In the genomic region with DNA sequence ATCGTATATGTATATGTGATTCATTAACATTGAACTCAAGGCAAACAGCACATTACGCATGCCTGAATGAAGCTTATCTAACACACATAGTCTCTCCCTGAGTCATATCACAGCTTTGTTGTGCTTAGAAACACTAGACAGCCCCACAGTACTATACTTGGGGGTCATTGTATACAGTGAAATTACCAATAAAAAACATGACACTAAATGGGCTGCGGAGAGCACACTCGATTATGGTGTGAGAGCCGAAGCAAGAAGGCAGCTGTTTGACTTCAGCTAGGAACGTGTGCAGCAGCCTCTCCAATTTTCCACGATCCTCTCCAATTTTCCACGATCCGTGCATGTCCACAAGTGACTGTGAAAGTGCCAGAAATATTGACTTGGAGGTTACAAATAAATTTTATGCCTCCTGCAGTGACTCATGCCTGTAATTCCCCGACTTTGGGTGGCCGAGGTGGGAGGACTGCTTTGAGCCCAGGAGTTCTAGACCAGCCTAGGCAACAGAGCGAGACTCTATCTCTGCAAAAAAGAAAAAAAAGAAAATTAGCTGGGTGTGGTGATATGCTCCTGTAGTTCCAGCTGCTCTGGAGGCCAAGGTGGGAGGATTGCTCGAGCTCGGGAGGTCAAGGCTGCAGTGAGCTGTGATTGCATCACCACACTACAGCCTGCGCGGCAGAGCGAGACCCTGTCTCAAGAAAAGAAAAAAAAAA, we compare ENCODE assay signal across 10 cellular contexts.
DNase-seq lines count a peak whose midpoint lies in the region; ATAC-seq and TF ChIP-seq lines count a peak whose summit lies in the region.
"Had no signal": no experiment of that assay in that cellular context is flagged by ENCODE, and none has a peak within 500 bp of the region (broad histone marks: within the 10 kb centered on the region; RNA-seq: fewer than 3 reads in every experiment).

No MANE protein-coding gene starts in this region.

- WGBS in liver = 69% methylated on average over 17 of the region's 17 CpGs

- H3K4me3 ChIP-seq in left ventricle myocardium inferior (no peak overlapping the region), liver (ENCODE audit: low read depth in 1 of 3, low read length in 3 of 3) (no peak overlapping the region), uterus (no peak overlapping the region)

- no peak overlapping the region for H3K9ac ChIP-seq in liver (ENCODE audit: low read depth in 1 of 2, low read length in 2 of 2)

- H3K27ac Mint-ChIP-seq in chondrocyte (ENCODE audit: unreplicated experiment) = peak overlapping the region; percentile 71
- H3K27ac Mint-ChIP-seq in activated naive CD4-positive, alpha-beta T cell treated with anti-CD3 and anti-CD28 coated beads, Interleukin-2, amount 10 ng/mL, durations not matched to agents 7 days and 5 days = no peak overlapping the region
- H3K27ac Mint-ChIP-seq: activated naive CD8-positive, alpha-beta T cell treated with anti-CD3 and anti-CD28 coated beads, Interleukin-2, amount 10 ng/mL, durations not matched to agents 7 days and 5 days had no signal

- H3K27me3 ChIP-seq in left ventricle myocardium inferior (ENCODE audit: low read depth) = no peaks in the 10 kb centered on the region
- H3K27me3 ChIP-seq in liver (ENCODE audit: control insufficient read depth in 4 of 4, insufficient read depth in 4 of 4, low read length in 3 of 4) = no peaks in the 10 kb centered on the region
- no peaks in the 10 kb centered on the region for H3K27me3 ChIP-seq in uterus

- H3K27me3 Mint-ChIP-seq in chondrocyte (ENCODE audit: low read depth) = no peaks in the 10 kb centered on the region
- peaks cover 16% of the 10 kb centered on the region for H3K27me3 Mint-ChIP-seq in activated naive CD4-positive, alpha-beta T cell treated with anti-CD3 and anti-CD28 coated beads, Interleukin-2, amount 10 ng/mL, durations not matched to agents 7 days and 5 days

- intact Hi-C loops in Right ventricle myocardium inferior (cut with DNase I) (loop anchor here (5.0 kb wide), 1 partner anchor 103 kb away; the partner anchor contains the start of gene DAPK1), left ventricle myocardium inferior (cut with micrococcal nuclease) (no loop called here), uterus (cut with DNase I; ENCODE audit: low total_unique reads) (no loop called here)

- H3K4me3 Mint-ChIP-seq in chondrocyte (ENCODE audit: unreplicated experiment) = peak overlapping the region; percentile 41
- no peak overlapping the region for H3K4me3 Mint-ChIP-seq in activated naive CD4-positive, alpha-beta T cell treated with anti-CD3 and anti-CD28 coated beads, Interleukin-2, amount 10 ng/mL, durations not matched to agents 7 days and 5 days
- H3K4me3 Mint-ChIP-seq: activated naive CD8-positive, alpha-beta T cell treated with anti-CD3 and anti-CD28 coated beads, Interleukin-2, amount 10 ng/mL, durations not matched to agents 7 days and 5 days had no signal

- DNase-seq in Right ventricle myocardium inferior (ENCODE audit: missing footprints) (no peak), left ventricle myocardium inferior (no peak), chondrocyte (ENCODE audit: low spot score) (no peak), uterus (peak; percentile 35 to 64), mesenteric fat pad (ENCODE audit: low spot score) (no peak)
- DNase-seq in activated naive CD4-positive, alpha-beta T cell treated with anti-CD3 and anti-CD28 coated beads, Interleukin-2, amount 10 ng/mL, durations not matched to agents 7 days and 5 days = no peak
- DNase-seq: activated naive CD8-positive, alpha-beta T cell treated with anti-CD3 and anti-CD28 coated beads, Interleukin-2, amount 10 ng/mL, durations not matched to agents 7 days and 5 days; NCI-H2029 had no signal

- TF ChIP-seq CTCF in left ventricle myocardium inferior (IDR thresholded peaks at IDR 0.05; ENCODE audit: borderline replicate concordance) = no peak
- no peak for TF ChIP-seq CTCF in chondrocyte (IDR thresholded peaks at IDR 0.05)
- no peak for TF ChIP-seq CTCF in liver (IDR thresholded peaks at IDR 0.05; ENCODE audit: low read depth, low read length, missing input control)
- no peak for TF ChIP-seq CTCF in uterus (IDR thresholded peaks at IDR 0.05)

- CTCF ChIA-PET in activated naive CD4-positive, alpha-beta T cell treated with anti-CD3 and anti-CD28 coated beads, Interleukin-2, amount 10 ng/mL, durations not matched to agents 7 days and 5 days (lab: Charles Lee) = no interaction called here

- no peaks in the 10 kb centered on the region for H3K9me3 Mint-ChIP-seq in chondrocyte (ENCODE audit: low read depth)
- no peaks in the 10 kb centered on the region for H3K9me3 Mint-ChIP-seq in activated naive CD4-positive, alpha-beta T cell treated with anti-CD3 and anti-CD28 coated beads, Interleukin-2, amount 10 ng/mL, durations not matched to agents 7 days and 5 days
- H3K9me3 Mint-ChIP-seq: activated naive CD8-positive, alpha-beta T cell treated with anti-CD3 and anti-CD28 coated beads, Interleukin-2, amount 10 ng/mL, durations not matched to agents 7 days and 5 days had no signal

- TF ChIP-seq RAD21 in liver (IDR thresholded peaks at IDR 0.05) = no peak

- H3K9me3 ChIP-seq in left ventricle myocardium inferior (replicated peaks) = no peaks in the 10 kb centered on the region
- no peaks in the 10 kb centered on the region for H3K9me3 ChIP-seq in liver (ENCODE audit: control insufficient read depth in 4 of 4, low read length in 3 of 4)
- H3K9me3 ChIP-seq in uterus = no peaks in the 10 kb centered on the region

- H3K36me3 Mint-ChIP-seq in chondrocyte (ENCODE audit: low read depth) = peaks cover 7% of the 10 kb centered on the region
- no peaks in the 10 kb centered on the region for H3K36me3 Mint-ChIP-seq in activated naive CD4-positive, alpha-beta T cell treated with anti-CD3 and anti-CD28 coated beads, Interleukin-2, amount 10 ng/mL, durations not matched to agents 7 days and 5 days
- H3K36me3 Mint-ChIP-seq: activated naive CD8-positive, alpha-beta T cell treated with anti-CD3 and anti-CD28 coated beads, Interleukin-2, amount 10 ng/mL, durations not matched to agents 7 days and 5 days had no signal

- ATAC-seq in Right ventricle myocardium inferior (peak; percentile 13), GM21423 (IDR thresholded peaks at IDR 0.05; ENCODE audit: unreplicated experiment) (no peak)

- H3K36me3 ChIP-seq in left ventricle myocardium inferior (no peaks in the 10 kb centered on the region), liver (ENCODE audit: control insufficient read depth in 4 of 4, insufficient read depth in 3 of 4, low read depth in 1 of 4, low read length in 3 of 4) (peaks cover 0 to 3% (median 1%) of the 10 kb centered on the region in 4 donors), uterus (no peaks in the 10 kb centered on the region)

- H3K4me1 ChIP-seq in left ventricle myocardium inferior (peaks cover 50% of the 10 kb centered on the region), liver (ENCODE audit: control insufficient read depth in 4 of 4, insufficient read depth in 4 of 4, low read length in 3 of 4) (peaks cover 5 to 52% (median 36%) of the 10 kb centered on the region in 4 donors), uterus (no peaks in the 10 kb centered on the region)

- H3K4me1 Mint-ChIP-seq in chondrocyte (ENCODE audit: low read depth) = peaks cover 81% of the 10 kb centered on the region
- peaks cover 4% of the 10 kb centered on the region for H3K4me1 Mint-ChIP-seq in activated naive CD4-positive, alpha-beta T cell treated with anti-CD3 and anti-CD28 coated beads, Interleukin-2, amount 10 ng/mL, durations not matched to agents 7 days and 5 days
- H3K4me1 Mint-ChIP-seq: activated naive CD8-positive, alpha-beta T cell treated with anti-CD3 and anti-CD28 coated beads, Interleukin-2, amount 10 ng/mL, durations not matched to agents 7 days and 5 days had no signal

- no peak for TF ChIP-seq POLR2A in uterus (IDR thresholded peaks at IDR 0.05)

- no peak overlapping the region for H3K27ac ChIP-seq in left ventricle myocardium inferior (replicated peaks)
- peak overlapping the region in 1 of 2 donors; percentile 6 for H3K27ac ChIP-seq in liver (ENCODE audit: low read depth in 1 of 2, low read length in 2 of 2)
- H3K27ac ChIP-seq in uterus = peak overlapping the region in 1 of 2 donors; percentile 18

TF ChIP-seq in liver, 16 proteins besides CTCF, POLR2A, EP300 and RAD21:
- TF ChIP-seq NR2F2 (IDR thresholded peaks at IDR 0.05) (peak; percentile 51), YY1 (IDR thresholded peaks at IDR 0.05) (no peak), JUND (IDR thresholded peaks at IDR 0.05) (peak; percentile 12 to 23), SP1 (IDR thresholded peaks at IDR 0.05) (no peak), FOXA1 (IDR thresholded peaks at IDR 0.05) (no peak), TAF1 (conservative IDR thresholded peaks at IDR 0.05) (no peak)
- TF ChIP-seq, protein P1, sequence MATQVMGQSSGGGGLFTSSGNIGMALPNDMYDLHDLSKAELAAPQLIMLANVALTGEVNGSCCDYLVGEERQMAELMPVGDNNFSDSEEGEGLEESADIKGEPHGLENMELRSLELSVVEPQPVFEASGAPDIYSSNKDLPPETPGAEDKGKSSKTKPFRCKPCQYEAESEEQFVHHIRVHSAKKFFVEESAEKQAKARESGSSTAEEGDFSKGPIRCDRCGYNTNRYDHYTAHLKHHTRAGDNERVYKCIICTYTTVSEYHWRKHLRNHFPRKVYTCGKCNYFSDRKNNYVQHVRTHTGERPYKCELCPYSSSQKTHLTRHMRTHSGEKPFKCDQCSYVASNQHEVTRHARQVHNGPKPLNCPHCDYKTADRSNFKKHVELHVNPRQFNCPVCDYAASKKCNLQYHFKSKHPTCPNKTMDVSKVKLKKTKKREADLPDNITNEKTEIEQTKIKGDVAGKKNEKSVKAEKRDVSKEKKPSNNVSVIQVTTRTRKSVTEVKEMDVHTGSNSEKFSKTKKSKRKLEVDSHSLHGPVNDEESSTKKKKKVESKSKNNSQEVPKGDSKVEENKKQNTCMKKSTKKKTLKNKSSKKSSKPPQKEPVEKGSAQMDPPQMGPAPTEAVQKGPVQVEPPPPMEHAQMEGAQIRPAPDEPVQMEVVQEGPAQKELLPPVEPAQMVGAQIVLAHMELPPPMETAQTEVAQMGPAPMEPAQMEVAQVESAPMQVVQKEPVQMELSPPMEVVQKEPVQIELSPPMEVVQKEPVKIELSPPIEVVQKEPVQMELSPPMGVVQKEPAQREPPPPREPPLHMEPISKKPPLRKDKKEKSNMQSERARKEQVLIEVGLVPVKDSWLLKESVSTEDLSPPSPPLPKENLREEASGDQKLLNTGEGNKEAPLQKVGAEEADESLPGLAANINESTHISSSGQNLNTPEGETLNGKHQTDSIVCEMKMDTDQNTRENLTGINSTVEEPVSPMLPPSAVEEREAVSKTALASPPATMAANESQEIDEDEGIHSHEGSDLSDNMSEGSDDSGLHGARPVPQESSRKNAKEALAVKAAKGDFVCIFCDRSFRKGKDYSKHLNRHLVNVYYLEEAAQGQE (IDR thresholded peaks at IDR 0.05) = no peak
- TF ChIP-seq, protein P2, sequence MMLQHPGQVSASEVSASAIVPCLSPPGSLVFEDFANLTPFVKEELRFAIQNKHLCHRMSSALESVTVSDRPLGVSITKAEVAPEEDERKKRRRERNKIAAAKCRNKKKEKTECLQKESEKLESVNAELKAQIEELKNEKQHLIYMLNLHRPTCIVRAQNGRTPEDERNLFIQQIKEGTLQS (IDR thresholded peaks at IDR 0.05) = no peak

Comparison
In these comparisons a context has a peak if more than half of its experiments do, and no peak if none do; other contexts are left out.
1. DNase-seq: peak in uterus (2 of 2); none in Right ventricle myocardium inferior (single experiment), left ventricle myocardium inferior (single experiment), chondrocyte (single experiment), mesenteric fat pad (single experiment) and activated naive CD4-positive, alpha-beta T cell treated with anti-CD3 and anti-CD28 coated beads, Interleukin-2, amount 10 ng/mL, durations not matched to agents 7 days and 5 days (single experiment).